9 cellular contexts compared by ENCODE assay signal in genomic region chr5:154860765-154861164, GRCh38. TPM values are rescaled to one million over a fixed set of nuclear protein-coding genes. Genes with fewer than 3 reads are reported as not detected.
A peak's percentile ranks its signal among the peaks of the same experiment; 100 is the strongest.
DNase-seq lines count a peak whose midpoint lies in the region; ATAC-seq, FAIRE-seq and TF ChIP-seq lines count a peak whose summit lies in the region.
"Had no signal": no experiment of that assay in that cellular context is flagged by ENCODE, and none has a peak within 500 bp of the region (broad histone marks: within the 10 kb centered on the region; RNA-seq: fewer than 3 reads in every experiment).

No MANE protein-coding gene starts in this region.

- H3K9me2 ChIP-seq in GM23248 (ENCODE audit: insufficient read depth), result no peaks in the 10 kb centered on the region

- H3K4me3 ChIP-seq in GM23248 (peak overlapping the region; percentile 96), RWPE2 (ENCODE audit: severe bottlenecking) (no peak overlapping the region), epithelial cell of esophagus (ENCODE audit: low read length) (peak overlapping the region; percentile 91), skeletal muscle tissue (ENCODE audit: low read length in 3 of 3) (peak overlapping the region in 1 of 3 donors; percentile 84), pancreas (peak overlapping the region in 1 of 4 donors; percentile 73)

- H3K9ac ChIP-seq in GM23248 (peak overlapping the region; percentile 88), skeletal muscle tissue (ENCODE audit: low read depth in 1 of 3, low read length in 3 of 3) (peak overlapping the region in 2 of 3 donors; percentile 22 to 95)

- no peak for FAIRE-seq in pancreas (lab: Jason Lieb, UNC)

- 2 to 8% methylated on average over 4 of the region's 4 CpGs for WGBS in GM23248 (ENCODE audit: low coverage in 1 of 2, low lambda C conversion rate in 2 of 2, missing lambda C conversion rate in 2 of 2), 2 experiments
- WGBS in pancreas, 2 donors, result 59 to 63% methylated on average over 4 of the region's 4 CpGs

- no peak overlapping the region for H2AFZ ChIP-seq in GM23248

- H3K4me1 ChIP-seq in GM23248 (ENCODE audit: insufficient read depth) (peaks cover 32% of the 10 kb centered on the region), RWPE2 (ENCODE audit: insufficient read depth, poor library complexity, severe bottlenecking) (peaks cover 15% of the 10 kb centered on the region), skeletal muscle tissue (ENCODE audit: control insufficient read depth in 3 of 3, insufficient read depth in 3 of 3, low read length in 3 of 3) (peaks cover 31 to 40% (median 32%) of the 10 kb centered on the region in 3 donors), pancreas (peaks cover 6 to 27% (median 15%) of the 10 kb centered on the region in 3 donors)

- peak overlapping the region; percentile 98 for H3K4me2 ChIP-seq in GM23248 (ENCODE audit: unreplicated experiment)

- ATAC-seq in RWPE2 (ENCODE audit: low read depth) (no peak), pancreas (no peak), GM21576 (IDR thresholded peaks at IDR 0.05; ENCODE audit: unreplicated experiment) (no peak), HG02885 (IDR thresholded peaks at IDR 0.05; ENCODE audit: poor library complexity, unreplicated experiment) (no peak)

- H3K79me2 ChIP-seq in GM23248 (ENCODE audit: insufficient read depth), result peaks cover 73% of the 10 kb centered on the region

- H3K27ac ChIP-seq in GM23248, result peak overlapping the region; percentile 95
- H3K27ac ChIP-seq in RWPE2 (ENCODE audit: poor library complexity, severe bottlenecking), result peak overlapping the region; percentile 93
- peak overlapping the region; percentile 96 for H3K27ac ChIP-seq in skeletal muscle tissue (ENCODE audit: low read depth, low read length)
- H3K27ac ChIP-seq in pancreas, result no peak overlapping the region

- in situ Hi-C loops in GM23248 (cut with MboI), result no loop called here

- DNase-seq in GM23248 (peak; percentile 18), RWPE2 (ENCODE audit: low spot score) (no peak), epithelial cell of esophagus (ENCODE audit: low read depth) (no peak), pancreas (no peak), kidney glomerular epithelial cell (lab: John Stamatoyannopoulos, UW) (no peak)
- DNase-seq: NCI-H1436 had no signal

- H3K27me3 ChIP-seq in GM23248 (replicated peaks; ENCODE audit: insufficient read depth) (no peaks in the 10 kb centered on the region), RWPE2 (ENCODE audit: insufficient read depth, poor library complexity, severe bottlenecking) (no peaks in the 10 kb centered on the region), skeletal muscle tissue (ENCODE audit: control insufficient read depth in 3 of 3, insufficient read depth in 3 of 3, low read length in 3 of 3) (no peaks in the 10 kb centered on the region), pancreas (no peaks in the 10 kb centered on the region)

- peaks cover 34% of the 10 kb centered on the region for H3F3A ChIP-seq in GM23248 (ENCODE audit: insufficient read depth)

- H3K9me3 ChIP-seq in GM23248 (ENCODE audit: low read depth), result no peaks in the 10 kb centered on the region
- H3K9me3 ChIP-seq in RWPE2 (ENCODE audit: severe bottlenecking), result no peaks in the 10 kb centered on the region
- H3K9me3 ChIP-seq in skeletal muscle tissue (ENCODE audit: control insufficient read depth in 3 of 3, low read length in 3 of 3), result no peaks in the 10 kb centered on the region
- no peaks in the 10 kb centered on the region for H3K9me3 ChIP-seq in pancreas

- no peak for TF ChIP-seq CTCF in RWPE2 (IDR thresholded peaks at IDR 0.05; ENCODE audit: poor library complexity, severe bottlenecking)
- no peak for TF ChIP-seq CTCF in epithelial cell of esophagus (IDR thresholded peaks at IDR 0.05; ENCODE audit: insufficient read depth, low read depth, low read length, missing control alignments)
- TF ChIP-seq CTCF in pancreas (IDR thresholded peaks at IDR 0.05), result no peak

- H3K36me3 ChIP-seq in GM23248 (ENCODE audit: low read depth) (peaks cover 23% of the 10 kb centered on the region; the same call in 1 of the 2 replicates), RWPE2 (ENCODE audit: low read depth) (peaks cover 49% of the 10 kb centered on the region), skeletal muscle tissue (ENCODE audit: control insufficient read depth in 3 of 3, insufficient read depth in 3 of 3, low read length in 3 of 3) (peaks cover 4 to 15% (median 11%) of the 10 kb centered on the region in 3 donors), pancreas (peaks cover 0 to 7% (median 0%) of the 10 kb centered on the region in 3 donors)

- intact Hi-C loops in pancreas (cut with DNase I), result no loop called here

- H4K20me1 ChIP-seq in GM23248 (ENCODE audit: insufficient read depth), result no peaks in the 10 kb centered on the region; the same call in 1 of the 2 replicates

RNA-seq across cellular contexts. Expression of gene CNOT8, which starts 2.3 kb away (rescaled TPM):
- total RNA-seq in GM23248 (2014; rRNA removed; shearing (Covaris generic)), result 73.6 and 91.8 TPM in 2 replicates
- 67.0 and 69.2 TPM in 2 replicates for polyA plus RNA-seq in GM23248 (2016; fragmentation: Nextera tagmentation; extraction: Ambion mirVana)
- 42.3 TPM for total RNA-seq in skeletal muscle tissue
- total RNA-seq in pancreas, result 10 to 100 TPM; 11.8 to 27.4 (median 14.9) TPM
- polyA plus RNA-seq in pancreas, result 10 to 100 TPM; 15.0 to 23.0 TPM

RNA-seq across cellular contexts. Expression of gene FAXDC2, which starts 10.4 kb away (rescaled TPM):
- total RNA-seq in GM23248 (2014; rRNA removed; shearing (Covaris generic)), result 10.3 and 12.8 TPM in 2 replicates
- polyA plus RNA-seq in GM23248 (2016; fragmentation: Nextera tagmentation; extraction: Ambion mirVana) (5.4 and 6.7 TPM in 2 replicates), pancreas (10 to 100 TPM in 1 of 2 donors, 1 to 10 TPM in 1; 3.6 to 10.3 TPM)
- total RNA-seq in skeletal muscle tissue (8.4 TPM), pancreas (10 to 100 TPM in 1 of 6 donors, 1 to 10 TPM in 5; 2.0 to 11.8 (median 4.7) TPM)

Comparison
In these comparisons a context has a peak if more than half of its experiments do, and no peak if none do; other contexts are left out.
1. H3K27ac ChIP-seq: peak in GM23248 (single experiment), RWPE2 (single experiment) and skeletal muscle tissue (single experiment); none in pancreas (0 of 4).